ENCODE assay signal across 8 cellular contexts in genomic region chr14:55191881-55192616, GRCh38. TPM values are rescaled to one million over a fixed set of nuclear protein-coding genes. Genes with fewer than 3 reads are reported as not detected.
DNase-seq lines count a peak whose midpoint lies in the region; ATAC-seq and TF ChIP-seq lines count a peak whose summit lies in the region.

No MANE protein-coding gene starts in this region.

- ATAC-seq in activated T-cell treated with anti-CD3 and anti-CD28 coated beads, Interleukin-2, amount 50 U/mL, for 72 hours (replicated peaks in 1 of 2): no peak
- peak; percentile 41 for ATAC-seq in left colon

- peak overlapping the region; percentile 84 to 97 (median 90) for H3K4me3 Mint-ChIP-seq in CD4-positive, alpha-beta memory T cell
- peak overlapping the region; percentile 97 for H3K4me3 Mint-ChIP-seq in HFFc6
- H3K4me3 Mint-ChIP-seq in activated T-cell treated with anti-CD3 and anti-CD28 coated beads, Interleukin-2, amount 50 U/mL, for 72 hours: peak overlapping the region; percentile 95 to 96

- peak overlapping the region; percentile 36 to 76 for H3K4me3 ChIP-seq in CD4-positive, alpha-beta memory T cell (ENCODE audit: low read length in 2 of 2)
- peak overlapping the region; percentile 24 to 61 (median 48) for H3K4me3 ChIP-seq in transverse colon

- peak overlapping the region; percentile 60 for H3K27ac ChIP-seq in CD4-positive, alpha-beta memory T cell (ENCODE audit: low read depth, low read length)
- H3K27ac ChIP-seq in transverse colon: peak overlapping the region; percentile 49 to 78 (median 75)

- 35 to 36% methylated on average over 14 to 16 of the region's 16 CpGs for WGBS in transverse colon (ENCODE audit: low coverage in 1 of 2), 2 donors

- intact Hi-C loops in CD4-positive, alpha-beta memory T cell (cut with micrococcal nuclease): loop anchor here (1.0 kb wide), 1 partner anchor 21 kb away; no protein-coding TSS in a partner anchor
- intact Hi-C loops in left colon (cut with DNase I, micrococcal nuclease) (no loop called here), transverse colon (cut with DNase I; ENCODE audit: low total_unique reads) (no loop called here)

- no peaks in the 10 kb centered on the region for H3K9me3 Mint-ChIP-seq in CD4-positive, alpha-beta memory T cell
- H3K9me3 Mint-ChIP-seq in HFFc6: no peaks in the 10 kb centered on the region
- no peaks in the 10 kb centered on the region for H3K9me3 Mint-ChIP-seq in activated T-cell treated with anti-CD3 and anti-CD28 coated beads, Interleukin-2, amount 50 U/mL, for 72 hours

- in situ Hi-C loops in transverse colon (cut with MboI; ENCODE audit: low pct_ligation_motif_present in 1 of 4, low pct_unique_long_range_greater_than_20kb in 1 of 4, low sequenced_read_pairs in 3 of 4): no loop called here

- TF ChIP-seq POLR2A in transverse colon (IDR thresholded peaks at IDR 0.05): no peak

- TF ChIP-seq CTCF in HFFc6 (IDR thresholded peaks at IDR 0.05) (no peak), transverse colon (IDR thresholded peaks at IDR 0.05) (peak in 1 of 5 experiments; percentile 11)

- CTCF ChIA-PET in CD4-positive, alpha-beta memory T cell (lab: Charles Lee; ENCODE audit: partially characterized antibody): interaction anchor here (0.7 to 1.5 kb wide), 4 partner anchors 31 to 235 kb away, joined by 3 to 7 read pairs (median 4); partner anchors contain the start of gene MAPK1IP1L

- TF ChIP-seq EP300 in transverse colon (IDR thresholded peaks at IDR 0.05; ENCODE audit: low read depth): no peak

- DNase-seq in CD4-positive, alpha-beta memory T cell: no peak
- DNase-seq in HFFc6 (no peak), left colon (no peak), transverse colon (no peak), NCI-H774 (lab: John Stamatoyannopoulos, UW) (no peak), GF-D8 (lab: John Stamatoyannopoulos, UW) (no peak), NCI-H2171 (lab: John Stamatoyannopoulos, UW) (no peak)
- no peak for DNase-seq in activated T-cell treated with anti-CD3 and anti-CD28 coated beads, Interleukin-2, amount 50 U/mL, for 72 hours

- H3K4me1 Mint-ChIP-seq in CD4-positive, alpha-beta memory T cell: peaks cover 6 to 25% (median 12%) of the 10 kb centered on the region in 4 donors
- H3K4me1 Mint-ChIP-seq in HFFc6 (ENCODE audit: low read depth): peaks cover 43% of the 10 kb centered on the region
- H3K4me1 Mint-ChIP-seq in activated T-cell treated with anti-CD3 and anti-CD28 coated beads, Interleukin-2, amount 50 U/mL, for 72 hours (ENCODE audit: low read depth): peaks cover 30% of the 10 kb centered on the region

- H3K27me3 ChIP-seq in CD4-positive, alpha-beta memory T cell (ENCODE audit: insufficient read depth, low read length): no peaks in the 10 kb centered on the region
- H3K27me3 ChIP-seq in transverse colon: no peaks in the 10 kb centered on the region

- POLR2A ChIA-PET in CD4-positive, alpha-beta memory T cell (lab: Charles Lee; ENCODE audit: partially characterized antibody): interaction anchor here (1.0 to 1.1 kb wide), 4 partner anchors 21 to 311 kb away, joined by 3 to 6 read pairs (median 3); partner anchors contain the start of gene MAPK1IP1L

- no peaks in the 10 kb centered on the region for H3K36me3 ChIP-seq in CD4-positive, alpha-beta memory T cell (ENCODE audit: insufficient read depth, low read length)
- H3K36me3 ChIP-seq in transverse colon: no peaks in the 10 kb centered on the region

- no peaks in the 10 kb centered on the region for H3K9me3 ChIP-seq in CD4-positive, alpha-beta memory T cell (ENCODE audit: control insufficient read depth in 1 of 2, low read length in 2 of 2)
- H3K9me3 ChIP-seq in transverse colon: no peaks in the 10 kb centered on the region

- H3K36me3 Mint-ChIP-seq in CD4-positive, alpha-beta memory T cell: no peaks in the 10 kb centered on the region
- H3K36me3 Mint-ChIP-seq in HFFc6 (ENCODE audit: low read depth): no peaks in the 10 kb centered on the region
- peaks cover 1 to 17% of the 10 kb centered on the region in 2 donors for H3K36me3 Mint-ChIP-seq in activated T-cell treated with anti-CD3 and anti-CD28 coated beads, Interleukin-2, amount 50 U/mL, for 72 hours (ENCODE audit: insufficient read depth in 2 of 2)

- H3K4me1 ChIP-seq in CD4-positive, alpha-beta memory T cell (ENCODE audit: insufficient read depth, low read length): peaks cover 15% of the 10 kb centered on the region
- H3K4me1 ChIP-seq in transverse colon: peaks cover 0 to 15% (median 3%) of the 10 kb centered on the region in 4 donors

- no peaks in the 10 kb centered on the region for H3K27me3 Mint-ChIP-seq in CD4-positive, alpha-beta memory T cell
- peaks cover 2% of the 10 kb centered on the region; the same call in 1 of the 2 replicates for H3K27me3 Mint-ChIP-seq in HFFc6 (ENCODE audit: insufficient read depth)
- H3K27me3 Mint-ChIP-seq in activated T-cell treated with anti-CD3 and anti-CD28 coated beads, Interleukin-2, amount 50 U/mL, for 72 hours (ENCODE audit: low read depth): no peaks in the 10 kb centered on the region

- peak overlapping the region in 6 of 7 donors; percentile 13 to 88 (median 78) for H3K27ac Mint-ChIP-seq in CD4-positive, alpha-beta memory T cell
- H3K27ac Mint-ChIP-seq in HFFc6: peak overlapping the region; percentile 88
- peak overlapping the region; percentile 82 for H3K27ac Mint-ChIP-seq in activated T-cell treated with anti-CD3 and anti-CD28 coated beads, Interleukin-2, amount 50 U/mL, for 72 hours

RNA-seq across cellular contexts. Expression of gene DLGAP5, which starts 0.7 kb away (rescaled TPM):
- total RNA-seq in CD4-positive, alpha-beta memory T cell: not detected
- not detected for polyA plus RNA-seq in CD4-positive, alpha-beta memory T cell
- total RNA-seq in HFFc6 (2021; fragmentation: NEBNext Ultra II Directional; extraction: Animal tissue kit (Norgen Biotek cat#: 25700)): 10 to 100 TPM; 21.8 to 58.3 (median 52.5) TPM
- 10 to 100 TPM; 58.2 to 68.2 TPM for total RNA-seq in activated T-cell treated with anti-CD3 and anti-CD28 coated beads, Interleukin-2, amount 50 U/mL, for 72 hours
- total RNA-seq in left colon (1 to 10 TPM; 4.0 to 8.1 TPM), transverse colon (10 to 100 TPM in 1 of 4 donors, 1 to 10 TPM in 2, under 1 TPM in 1; 0.82 to 11.5 (median 1.3) TPM)
